7 cellular contexts compared by ENCODE assay signal in the genomic region with DNA sequence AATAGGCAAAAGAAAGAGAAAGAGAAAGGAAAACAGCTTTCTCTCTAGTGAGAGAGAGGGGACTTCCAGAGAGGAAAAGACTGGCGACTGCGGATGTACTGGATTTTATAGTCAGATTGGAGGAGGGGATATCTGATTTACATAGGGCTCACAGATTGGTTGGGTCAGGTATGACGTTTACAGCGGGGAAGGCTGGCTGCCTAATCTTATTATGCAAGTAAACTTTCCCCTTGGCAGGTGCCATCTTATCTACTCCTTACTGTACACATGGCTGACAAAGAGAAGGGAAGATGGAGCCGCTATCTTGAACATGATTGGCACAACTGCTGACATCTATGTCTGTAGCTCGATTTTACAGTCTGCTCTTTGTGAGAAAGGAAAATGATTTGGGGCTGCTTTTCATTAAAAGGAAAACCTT. TPM values are rescaled to one million over a fixed set of nuclear protein-coding genes. Genes with fewer than 3 reads are reported as not detected.
DNase-seq lines count a peak whose midpoint lies in the region; ATAC-seq and TF ChIP-seq lines count a peak whose summit lies in the region.

No MANE protein-coding gene starts in this region.

- H3K4me3 Mint-ChIP-seq in HFFc6 = peak overlapping the region; percentile 15; the same call in 1 of the 2 replicates
- H3K4me3 Mint-ChIP-seq in activated T-helper 17 cell treated with anti-CD3 and anti-CD28 coated beads, Interleukin-2, amount 50 U/mL, for 72 hours = peak overlapping the region; percentile 42

- H3K9me3 Mint-ChIP-seq in HFFc6 = no peaks in the 10 kb centered on the region
- no peaks in the 10 kb centered on the region for H3K9me3 Mint-ChIP-seq in activated T-helper 17 cell treated with anti-CD3 and anti-CD28 coated beads, Interleukin-2, amount 50 U/mL, for 72 hours

- no peaks in the 10 kb centered on the region for H3K9me3 ChIP-seq in heart left ventricle
- H3K9me3 ChIP-seq in skeletal muscle satellite cell (replicated peaks; ENCODE audit: low read length) = no peaks in the 10 kb centered on the region

- 37 to 55% (median 48%) methylated on average over 6 of the region's 6 CpGs for WGBS in heart left ventricle, 4 donors

- peaks cover 54% of the 10 kb centered on the region for H3K4me1 Mint-ChIP-seq in HFFc6 (ENCODE audit: low read depth)
- peaks cover 60% of the 10 kb centered on the region for H3K4me1 Mint-ChIP-seq in activated T-helper 17 cell treated with anti-CD3 and anti-CD28 coated beads, Interleukin-2, amount 50 U/mL, for 72 hours

- no peak for ATAC-seq in activated T-helper 17 cell treated with anti-CD3 and anti-CD28 coated beads, Interleukin-2, amount 50 U/mL, for 72 hours (replicated peaks)
- ATAC-seq in heart left ventricle (peak in 3 of 4 donors; percentile 52 to 86 (median 57)), HG02642 (IDR thresholded peaks at IDR 0.05; ENCODE audit: poor library complexity, unreplicated experiment) (no peak)

- H3K27me3 ChIP-seq in heart left ventricle (no peaks in the 10 kb centered on the region), skeletal muscle satellite cell (ENCODE audit: control insufficient read depth, insufficient read depth, low read length) (no peaks in the 10 kb centered on the region)

- peaks cover 0 to 77% (median 30%) of the 10 kb centered on the region in 12 donors for H3K4me1 ChIP-seq in heart left ventricle
- H3K4me1 ChIP-seq in skeletal muscle satellite cell (ENCODE audit: control insufficient read depth, insufficient read depth, low read length) = peaks cover 47% of the 10 kb centered on the region

- H3K36me3 ChIP-seq in heart left ventricle (no peaks in the 10 kb centered on the region), skeletal muscle satellite cell (ENCODE audit: insufficient read depth, low read length) (no peaks in the 10 kb centered on the region)

- H3K4me3 ChIP-seq in heart left ventricle (peak overlapping the region in 6 of 12 donors; percentile 11 to 41 (median 30)), skeletal muscle satellite cell (ENCODE audit: low read length) (no peak overlapping the region)

- H3K9ac ChIP-seq in skeletal muscle satellite cell (ENCODE audit: low read depth, low read length) = no peak overlapping the region

- peak overlapping the region; percentile 50 for H3K4me2 ChIP-seq in skeletal muscle satellite cell (ENCODE audit: low read length)

- TF ChIP-seq CTCF in HFFc6 (IDR thresholded peaks at IDR 0.05) = no peak
- no peak for TF ChIP-seq CTCF in heart left ventricle (IDR thresholded peaks at IDR 0.05)

- intact Hi-C loops in heart left ventricle (cut with DNase I) = no loop called here

- H3K36me3 Mint-ChIP-seq in HFFc6 (ENCODE audit: low read depth) = no peaks in the 10 kb centered on the region
- H3K36me3 Mint-ChIP-seq in activated T-helper 17 cell treated with anti-CD3 and anti-CD28 coated beads, Interleukin-2, amount 50 U/mL, for 72 hours (ENCODE audit: low read depth) = peaks cover 82% of the 10 kb centered on the region

- peak overlapping the region in 2 of 12 donors; percentile 45 to 68 for H3K27ac ChIP-seq in heart left ventricle

- H3K27me3 Mint-ChIP-seq in HFFc6 (ENCODE audit: insufficient read depth) = no peaks in the 10 kb centered on the region; the same call in 1 of the 2 replicates
- no peaks in the 10 kb centered on the region for H3K27me3 Mint-ChIP-seq in activated T-helper 17 cell treated with anti-CD3 and anti-CD28 coated beads, Interleukin-2, amount 50 U/mL, for 72 hours

- DNase-seq in HFFc6 = no peak
- peak in 1 of 5 donors; percentile 36 for DNase-seq in heart left ventricle
- no peak for DNase-seq in cerebellum (ENCODE audit: low spot score)
- DNase-seq in NOMO-1 treated with DMSO at 0.1 percent for 48 hours (lab: John Stamatoyannopoulos, UW; ENCODE audit: unreplicated experiment) = no peak

- H3K27ac Mint-ChIP-seq in HFFc6 = peak overlapping the region; percentile 42; the same call in 1 of the 2 replicates
- H3K27ac Mint-ChIP-seq in activated T-helper 17 cell treated with anti-CD3 and anti-CD28 coated beads, Interleukin-2, amount 50 U/mL, for 72 hours = peak overlapping the region; percentile 57

- no peak for TF ChIP-seq POLR2A in heart left ventricle (IDR thresholded peaks at IDR 0.05)

RNA-seq across cellular contexts. Expression of a gene that starts 25.4 kb away (rescaled TPM):
- total RNA-seq in HFFc6 (2021; fragmentation: NEBNext Ultra II Directional; extraction: Animal tissue kit (Norgen Biotek cat#: 25700)) = 10 to 100 TPM; 60.9 to 71.7 (median 69.0) TPM
- total RNA-seq in activated T-helper 17 cell treated with anti-CD3 and anti-CD28 coated beads, Interleukin-2, amount 50 U/mL, for 72 hours = 100 to 1,000 TPM; 238 to 481 TPM
- total RNA-seq in heart left ventricle (10 to 100 TPM; 29.7 to 84.3 (median 38.0) TPM), cerebellum (89.9 TPM)
- 10 to 100 TPM; 21.9 to 27.7 TPM for polyA plus RNA-seq in heart left ventricle
- 143 and 154 TPM in 2 replicates for total RNA-seq in skeletal muscle satellite cell (2012; rRNA removed)

Comparison
In these comparisons a context has a peak if more than half of its experiments do, and no peak if none do; other contexts are left out.
1. ATAC-seq: peak in heart left ventricle (3 of 4); none in activated T-helper 17 cell treated with anti-CD3 and anti-CD28 coated beads, Interleukin-2, amount 50 U/mL, for 72 hours (single experiment) and HG02642 (single experiment).